ENCODE assay signal across 11 cellular contexts in genomic region chr12:115322275-115322674, GRCh38.
A peak's percentile ranks its signal among the peaks of the same experiment; 100 is the strongest.
DNase-seq lines count a peak whose midpoint lies in the region; ATAC-seq and TF ChIP-seq lines count a peak whose summit lies in the region.
"Had no signal": no experiment of that assay in that cellular context is flagged by ENCODE, and none has a peak within 500 bp of the region (broad histone marks: within the 10 kb centered on the region; RNA-seq: fewer than 3 reads in every experiment).

No MANE protein-coding gene starts in this region.

- H3K27ac ChIP-seq in GM23248 (peak overlapping the region; percentile 62), Karpas-422 (ENCODE audit: low read length) (no peak overlapping the region)
- H3K27ac ChIP-seq: HL-60, pancreas had no signal

- H3K27me3 ChIP-seq in GM23248 (replicated peaks; ENCODE audit: insufficient read depth) (no peaks in the 10 kb centered on the region), Karpas-422 (ENCODE audit: low read length) (no peaks in the 10 kb centered on the region)
- H3K27me3 ChIP-seq: pancreas had no signal

- H4K20me1 ChIP-seq in GM23248 (ENCODE audit: insufficient read depth) (no peaks in the 10 kb centered on the region), Karpas-422 (ENCODE audit: insufficient read depth, low read depth, low read length) (no peaks in the 10 kb centered on the region)

- H3K4me3 ChIP-seq in GM23248 (no peak overlapping the region), Karpas-422 (ENCODE audit: low read length) (no peak overlapping the region)
- H3K4me3 ChIP-seq: pancreas had no signal

- DNase-seq in GM23248 (peak; percentile 84), Karpas-422 (peak; percentile 45), hepatic stellate cell (ENCODE audit: low spot score) (peak; percentile 3), erythroblast (lab: John Stamatoyannopoulos, UW) (no peak), DMS53 (lab: John Stamatoyannopoulos, UW) (no peak)
- DNase-seq: NCI-H524 treated with DMSO at 0.1 percent for 48 hours, pancreas had no signal

- H3K9me3 ChIP-seq in GM23248 (ENCODE audit: low read depth) (no peaks in the 10 kb centered on the region), Karpas-422 (ENCODE audit: low read length) (no peaks in the 10 kb centered on the region)
- H3K9me3 ChIP-seq: pancreas had no signal

- H3K9ac ChIP-seq in GM23248, result no peak overlapping the region
- no peak overlapping the region for H3K9ac ChIP-seq in Karpas-422 (ENCODE audit: low read length)

- TF ChIP-seq POLR2A in erythroblast (IDR thresholded peaks at IDR 0.05; ENCODE audit: low read length), result no peak

- peaks cover 26% of the 10 kb centered on the region for H3F3A ChIP-seq in GM23248 (ENCODE audit: insufficient read depth)

- H3K4me1 ChIP-seq in GM23248 (ENCODE audit: insufficient read depth) (peaks cover 24% of the 10 kb centered on the region), Karpas-422 (ENCODE audit: low read length) (no peaks in the 10 kb centered on the region)
- H3K4me1 ChIP-seq: pancreas had no signal

- H3K9me2 ChIP-seq in GM23248 (ENCODE audit: insufficient read depth) (no peaks in the 10 kb centered on the region), Karpas-422 (replicated peaks; ENCODE audit: insufficient read depth, low read length) (no peaks in the 10 kb centered on the region)

- H3K4me2 ChIP-seq in GM23248 (ENCODE audit: unreplicated experiment), result peak overlapping the region; percentile 15
- H3K4me2 ChIP-seq in Karpas-422 (ENCODE audit: low read depth, low read length, poor library complexity, severe bottlenecking), result no peak overlapping the region

- 1 to 3% methylated on average over 4 of the region's 4 CpGs for WGBS in GM23248 (ENCODE audit: low coverage in 1 of 2, low lambda C conversion rate in 2 of 2, missing lambda C conversion rate in 2 of 2), 2 experiments

- H2AFZ ChIP-seq in GM23248 (no peak overlapping the region), Karpas-422 (ENCODE audit: low read length) (no peak overlapping the region)

- H3K79me2 ChIP-seq in GM23248 (ENCODE audit: insufficient read depth) (no peaks in the 10 kb centered on the region), Karpas-422 (ENCODE audit: low read length) (no peaks in the 10 kb centered on the region)

- in situ Hi-C loops in GM23248 (cut with MboI), result no loop called here

- H3K36me3 ChIP-seq in GM23248 (ENCODE audit: low read depth) (no peaks in the 10 kb centered on the region), Karpas-422 (ENCODE audit: insufficient read depth, low read length) (no peaks in the 10 kb centered on the region)
- H3K36me3 ChIP-seq: pancreas had no signal

- ATAC-seq in GM18519 (IDR thresholded peaks at IDR 0.05; ENCODE audit: low FRiP score, unreplicated experiment), result peak; percentile 89
- no peak for ATAC-seq in GM21528 (IDR thresholded peaks at IDR 0.05; ENCODE audit: low FRiP score, unreplicated experiment)
- no peak for ATAC-seq in HG02981 (IDR thresholded peaks at IDR 0.05; ENCODE audit: unreplicated experiment)

Comparison
In these comparisons a context has a peak if more than half of its experiments do, and no peak if none do; other contexts are left out.
1. DNase-seq: peak in GM23248 (single experiment), Karpas-422 (single experiment) and hepatic stellate cell (single experiment); none in erythroblast (0 of 2) and DMS53 (single experiment).